In the genomic region with DNA sequence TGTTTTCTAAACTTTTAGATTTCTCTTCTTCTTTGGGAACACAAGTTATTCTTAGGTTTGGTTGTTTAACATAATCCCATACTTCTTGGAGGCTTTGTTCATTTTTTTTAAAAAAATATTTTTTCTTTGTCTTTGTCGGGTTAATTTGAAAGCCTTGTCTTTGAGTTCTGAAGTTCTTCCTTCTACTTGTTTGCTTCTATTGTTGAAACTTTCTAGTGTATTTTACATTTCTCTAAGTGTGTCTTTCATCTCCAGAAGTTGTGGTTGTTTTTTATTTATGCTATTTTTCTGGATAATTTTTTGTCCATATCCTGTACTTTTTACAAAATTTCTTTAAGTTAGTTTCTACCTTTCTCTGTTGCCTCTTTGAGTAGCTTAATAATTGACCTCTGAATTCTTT, we compare ENCODE assay signal across 9 cellular contexts.
"Had no signal": no experiment of that assay in that cellular context is flagged by ENCODE, and none has a peak within 500 bp of the region (broad histone marks: within the 10 kb centered on the region; RNA-seq: fewer than 3 reads in every experiment).

No MANE protein-coding gene starts in this region.

- H3K27ac ChIP-seq: GM23248, HL-60 had no signal

- H3K9me3 ChIP-seq: HAP-1 had no signal

- H3K9ac ChIP-seq: GM23248 had no signal

- H3K4me1 ChIP-seq: HAP-1 had no signal

- H3K4me3 ChIP-seq: GM23248, HAP-1 had no signal

- DNase-seq: GM23248, GOT3, H7, HFFc6, IMR-90, KBM-7 had no signal

- H2AFZ ChIP-seq: GM23248 had no signal

- H3K36me3 ChIP-seq: HAP-1 had no signal

- ATAC-seq: HCT116 had no signal
